1 cellular context compared by ENCODE assay signal in the genomic region with DNA sequence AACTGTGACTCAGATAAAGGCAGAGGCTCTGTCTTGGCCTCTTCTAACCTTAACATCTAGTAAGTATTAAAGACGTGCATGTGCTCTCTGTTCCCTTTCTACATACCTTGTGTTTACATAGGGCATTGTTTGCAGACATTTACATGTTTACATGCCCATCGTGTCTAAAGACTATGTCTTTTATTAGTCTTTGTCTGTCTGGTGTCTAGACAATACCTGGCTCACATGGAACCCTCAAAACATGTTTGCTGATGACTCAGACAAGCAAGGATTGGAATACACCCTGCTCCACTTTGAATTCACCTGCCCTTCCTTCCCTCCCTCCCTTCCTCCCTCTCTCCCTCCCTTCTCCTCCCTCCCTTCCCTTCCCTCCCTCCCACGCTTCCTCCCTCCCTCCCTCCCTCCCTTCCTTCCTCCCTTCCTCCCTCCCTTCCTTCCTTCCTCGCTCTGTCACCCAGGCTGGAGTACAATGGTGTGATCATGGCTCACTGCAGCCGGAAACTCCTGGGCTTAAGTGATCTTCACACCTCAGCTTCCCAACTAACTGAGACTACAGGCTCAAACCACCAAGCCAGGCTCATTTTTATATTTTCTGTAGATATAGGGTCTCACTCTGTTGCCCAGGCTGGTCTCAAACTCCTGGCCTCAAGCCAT.
TF ChIP-seq lines count a peak whose summit lies in the region.

No MANE protein-coding gene starts in this region.

TF ChIP-seq in WTC11, 78 proteins besides CTCF, POLR2A, EP300 and RAD21 (continued from another document):
- TF ChIP-seq, protein P1, sequence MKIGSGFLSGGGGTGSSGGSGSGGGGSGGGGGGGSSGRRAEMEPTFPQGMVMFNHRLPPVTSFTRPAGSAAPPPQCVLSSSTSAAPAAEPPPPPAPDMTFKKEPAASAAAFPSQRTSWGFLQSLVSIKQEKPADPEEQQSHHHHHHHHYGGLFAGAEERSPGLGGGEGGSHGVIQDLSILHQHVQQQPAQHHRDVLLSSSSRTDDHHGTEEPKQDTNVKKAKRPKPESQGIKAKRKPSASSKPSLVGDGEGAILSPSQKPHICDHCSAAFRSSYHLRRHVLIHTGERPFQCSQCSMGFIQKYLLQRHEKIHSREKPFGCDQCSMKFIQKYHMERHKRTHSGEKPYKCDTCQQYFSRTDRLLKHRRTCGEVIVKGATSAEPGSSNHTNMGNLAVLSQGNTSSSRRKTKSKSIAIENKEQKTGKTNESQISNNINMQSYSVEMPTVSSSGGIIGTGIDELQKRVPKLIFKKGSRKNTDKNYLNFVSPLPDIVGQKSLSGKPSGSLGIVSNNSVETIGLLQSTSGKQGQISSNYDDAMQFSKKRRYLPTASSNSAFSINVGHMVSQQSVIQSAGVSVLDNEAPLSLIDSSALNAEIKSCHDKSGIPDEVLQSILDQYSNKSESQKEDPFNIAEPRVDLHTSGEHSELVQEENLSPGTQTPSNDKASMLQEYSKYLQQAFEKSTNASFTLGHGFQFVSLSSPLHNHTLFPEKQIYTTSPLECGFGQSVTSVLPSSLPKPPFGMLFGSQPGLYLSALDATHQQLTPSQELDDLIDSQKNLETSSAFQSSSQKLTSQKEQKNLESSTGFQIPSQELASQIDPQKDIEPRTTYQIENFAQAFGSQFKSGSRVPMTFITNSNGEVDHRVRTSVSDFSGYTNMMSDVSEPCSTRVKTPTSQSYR (CRISPR knock-in tag; IDR thresholded peaks at IDR 0.05): no peak
- TF ChIP-seq GABPB1 (CRISPR knock-in tag; IDR thresholded peaks at IDR 0.05): no peak
- no peak for TF ChIP-seq ZNF671 (CRISPR knock-in tag; IDR thresholded peaks at IDR 0.05)
- no peak for TF ChIP-seq FOXP1 (CRISPR knock-in tag; IDR thresholded peaks at IDR 0.05; ENCODE audit: borderline replicate concordance)
- no peak for TF ChIP-seq ELF4 (CRISPR knock-in tag; IDR thresholded peaks at IDR 0.05; ENCODE audit: low read depth)
- TF ChIP-seq, protein P2, sequence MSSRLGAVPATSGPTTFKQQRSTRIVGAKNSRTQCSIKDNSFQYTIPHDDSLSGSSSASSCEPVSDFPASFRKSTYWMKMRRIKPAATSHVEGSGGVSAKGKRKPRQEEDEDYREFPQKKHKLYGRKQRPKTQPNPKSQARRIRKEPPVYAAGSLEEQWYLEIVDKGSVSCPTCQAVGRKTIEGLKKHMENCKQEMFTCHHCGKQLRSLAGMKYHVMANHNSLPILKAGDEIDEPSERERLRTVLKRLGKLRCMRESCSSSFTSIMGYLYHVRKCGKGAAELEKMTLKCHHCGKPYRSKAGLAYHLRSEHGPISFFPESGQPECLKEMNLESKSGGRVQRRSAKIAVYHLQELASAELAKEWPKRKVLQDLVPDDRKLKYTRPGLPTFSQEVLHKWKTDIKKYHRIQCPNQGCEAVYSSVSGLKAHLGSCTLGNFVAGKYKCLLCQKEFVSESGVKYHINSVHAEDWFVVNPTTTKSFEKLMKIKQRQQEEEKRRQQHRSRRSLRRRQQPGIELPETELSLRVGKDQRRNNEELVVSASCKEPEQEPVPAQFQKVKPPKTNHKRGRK (CRISPR knock-in tag; IDR thresholded peaks at IDR 0.05; ENCODE audit: borderline replicate concordance): no peak
- TF ChIP-seq ATF2 (CRISPR knock-in tag; IDR thresholded peaks at IDR 0.05; ENCODE audit: borderline replicate concordance, low read depth): no peak
- TF ChIP-seq CREB1 (CRISPR knock-in tag; IDR thresholded peaks at IDR 0.05): no peak
- TF ChIP-seq, protein P3, sequence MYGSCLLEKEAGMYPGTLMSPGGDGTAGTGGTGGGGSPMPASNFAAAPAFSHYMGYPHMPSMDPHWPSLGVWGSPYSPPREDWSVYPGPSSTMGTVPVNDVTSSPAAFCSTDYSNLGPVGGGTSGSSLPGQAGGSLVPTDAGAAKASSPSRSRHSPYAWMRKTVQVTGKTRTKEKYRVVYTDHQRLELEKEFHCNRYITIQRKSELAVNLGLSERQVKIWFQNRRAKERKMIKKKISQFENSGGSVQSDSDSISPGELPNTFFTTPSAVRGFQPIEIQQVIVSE (CRISPR knock-in tag; IDR thresholded peaks at IDR 0.05; ENCODE audit: borderline replicate concordance): no peak
- TF ChIP-seq ZNF532 (CRISPR knock-in tag; IDR thresholded peaks at IDR 0.05; ENCODE audit: borderline replicate concordance): no peak
- TF ChIP-seq TEAD4 (CRISPR knock-in tag; IDR thresholded peaks at IDR 0.05): no peak
- TF ChIP-seq ATF1 (CRISPR knock-in tag; IDR thresholded peaks at IDR 0.05): no peak
